In the genomic region with DNA sequence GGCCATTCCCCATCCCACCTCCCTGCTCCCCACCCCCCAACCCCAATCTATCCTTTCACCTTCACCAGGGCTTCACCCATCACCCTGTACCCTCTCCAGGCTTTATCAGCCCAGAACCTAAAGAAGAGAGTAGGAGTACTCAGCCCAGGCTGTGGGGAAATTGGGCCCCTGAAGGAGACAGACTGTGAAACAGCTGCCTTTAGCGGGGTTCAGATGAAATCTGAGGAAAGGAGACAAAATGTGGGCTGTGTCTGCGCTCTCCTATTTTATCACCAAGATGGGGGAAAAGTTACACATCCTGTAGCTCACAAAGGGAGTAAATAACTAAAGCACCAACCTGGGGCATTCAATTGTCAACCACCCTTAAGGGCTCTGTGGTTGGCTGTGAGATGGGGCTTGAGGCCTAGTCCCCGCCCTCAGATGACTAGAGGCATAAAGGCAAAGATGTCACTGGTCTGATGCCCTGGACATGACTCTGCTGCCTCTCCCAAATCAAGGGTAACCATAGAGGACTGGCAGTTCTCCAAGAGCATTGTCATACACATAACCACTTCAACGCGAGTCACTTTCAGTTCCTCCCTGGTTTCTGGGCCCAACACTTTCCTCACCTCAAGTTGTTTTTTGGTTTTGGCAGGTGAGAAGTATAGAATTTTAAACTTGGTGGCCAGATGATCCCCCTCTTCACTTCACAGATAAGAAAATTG, we compare ENCODE assay signal across 8 cellular contexts. TPM values are rescaled to one million over a fixed set of nuclear protein-coding genes. Genes with fewer than 3 reads are reported as not detected.
DNase-seq lines count a peak whose midpoint lies in the region; ATAC-seq and TF ChIP-seq lines count a peak whose summit lies in the region.

No MANE protein-coding gene starts in this region.

- peaks cover 26% of the 10 kb centered on the region for H3K36me3 Mint-ChIP-seq in brain

- no peak overlapping the region for H3K9ac ChIP-seq in subcutaneous abdominal adipose tissue (ENCODE audit: low read length in 5 of 5)

- DNase-seq in DMS79 (lab: John Stamatoyannopoulos, UW) (peak; percentile 36), HL-60 (ENCODE audit: low read depth in 1 of 2, low spot score in 1 of 2) (peak; percentile 77 to 89), T-helper 2 cell (peak in 4 of 5 experiments; percentile 25 to 94 (median 68)), medulla oblongata (ENCODE audit: extremely low spot score) (peak; percentile 74), NCI-H524 treated with DMSO at 0.1 percent for 48 hours (lab: John Stamatoyannopoulos, UW) (no peak)

- peaks cover 0 to 43% (median 17%) of the 10 kb centered on the region in 5 donors for H3K4me1 ChIP-seq in subcutaneous abdominal adipose tissue (ENCODE audit: control insufficient read depth in 5 of 5, insufficient read depth in 5 of 5, low read length in 5 of 5)

- ATAC-seq in GM21390 (IDR thresholded peaks at IDR 0.05; ENCODE audit: unreplicated experiment) = peak; percentile 93

- H3K27me3 ChIP-seq in HL-60 (ENCODE audit: insufficient read depth, poor library complexity, severe bottlenecking) = no peaks in the 10 kb centered on the region
- H3K27me3 ChIP-seq in subcutaneous abdominal adipose tissue (ENCODE audit: control insufficient read depth in 5 of 5, insufficient read depth in 4 of 5, low read length in 5 of 5) = no peaks in the 10 kb centered on the region

- H3K27ac Mint-ChIP-seq in brain = peak overlapping the region; percentile 7 to 74 (median 45)

- H3K4me1 Mint-ChIP-seq in brain = peaks cover 18% of the 10 kb centered on the region

- H3K36me3 ChIP-seq in subcutaneous abdominal adipose tissue (ENCODE audit: control insufficient read depth in 5 of 5, insufficient read depth in 5 of 5, low read length in 5 of 5) = peaks cover 2 to 32% (median 25%) of the 10 kb centered on the region in 5 donors

- TF ChIP-seq CTCF in HL-60 (IDR thresholded peaks at IDR 0.05; ENCODE audit: insufficient read depth, low read length) (no peak), brain (conservative IDR thresholded peaks at IDR 0.05) (no peak)

- H3K27ac ChIP-seq in HL-60 (replicated peaks) (peak overlapping the region; percentile 46), subcutaneous abdominal adipose tissue (ENCODE audit: low read depth, low read length) (peak overlapping the region; percentile 40)

- no peaks in the 10 kb centered on the region for H3K9me3 ChIP-seq in subcutaneous abdominal adipose tissue (ENCODE audit: control insufficient read depth in 5 of 5, low read length in 5 of 5)

- H3K4me3 ChIP-seq in HL-60 (replicated peaks; ENCODE audit: insufficient read depth, low read length) (no peak overlapping the region), subcutaneous abdominal adipose tissue (ENCODE audit: low read depth in 1 of 5, low read length in 5 of 5) (peak overlapping the region in 1 of 5 donors; percentile 13)

- no peaks in the 10 kb centered on the region for H3K27me3 Mint-ChIP-seq in brain

- no peak overlapping the region for H3K4me3 Mint-ChIP-seq in brain

- no peaks in the 10 kb centered on the region for H3K9me3 Mint-ChIP-seq in brain

RNA-seq across cellular contexts. Expression of a gene that starts 30.0 kb away (rescaled TPM):
- polyA plus RNA-seq in brain (ENCODE audit: insufficient read depth, low read depth, low replicate concordance) = 43.3 TPM
